ENCODE assay signal across 8 cellular contexts in genomic region chr19:56476671-56477428, GRCh38.
A peak's percentile ranks its signal among the peaks of the same experiment; 100 is the strongest.
DNase-seq lines count a peak whose midpoint lies in the region; ATAC-seq and TF ChIP-seq lines count a peak whose summit lies in the region.

Gene ZNF667, minus strand, starts transcription at chr19:56477345. Its CDS starts 14,975 bp downstream, at chr19:56462370.

- ATAC-seq in RWPE2 (ENCODE audit: low read depth) (no peak), GM18909 (IDR thresholded peaks at IDR 0.05; ENCODE audit: poor library complexity, unreplicated experiment) (no peak), GM21515 (IDR thresholded peaks at IDR 0.05; ENCODE audit: unreplicated experiment) (no peak)

- H3K27ac ChIP-seq in RWPE2 (ENCODE audit: poor library complexity, severe bottlenecking) (peak within 1 kb of the TSS; percentile 38), layer of hippocampus (ENCODE audit: low read depth, low read length) (peak within 1 kb of the TSS; percentile 92)

- H3K9me3 ChIP-seq in RWPE2 (ENCODE audit: severe bottlenecking): peaks cover 6% of the 10 kb centered on the region

- H3K4me1 ChIP-seq in RWPE2 (ENCODE audit: insufficient read depth, poor library complexity, severe bottlenecking): no peaks in the 10 kb centered on the region

- no peak for TF ChIP-seq CTCF in RWPE2 (IDR thresholded peaks at IDR 0.05; ENCODE audit: poor library complexity, severe bottlenecking)

- H3K27me3 ChIP-seq in RWPE2 (ENCODE audit: insufficient read depth, poor library complexity, severe bottlenecking): no peaks in the 10 kb centered on the region
- no peaks in the 10 kb centered on the region for H3K27me3 ChIP-seq in layer of hippocampus (ENCODE audit: control insufficient read depth, insufficient read depth, low read length)

- peak within 1 kb of the TSS; percentile 36 for H3K4me3 ChIP-seq in RWPE2 (ENCODE audit: severe bottlenecking)

- DNase-seq in DMS53 treated with DMSO at 0.1 percent for 48 hours (lab: John Stamatoyannopoulos, UW; ENCODE audit: unreplicated experiment) (peak; percentile 12), RWPE2 (ENCODE audit: low spot score) (no peak), NCI-H1694 (lab: John Stamatoyannopoulos, UW) (no peak)
- DNase-seq in central memory CD4-positive, alpha-beta T cell: peak; percentile 23
- peak in 2 of 3 experiments; percentile 2 to 5 for DNase-seq in stimulated activated CD4-positive, alpha-beta T cell treated with anti-CD3 and anti-CD28 coated beads, TNF-alpha, amount 100 ng/mL, for 4 hours (ENCODE audit: low read depth in 3 of 3)

- H3K36me3 ChIP-seq in RWPE2 (ENCODE audit: low read depth): no peaks in the 10 kb centered on the region

Comparison
In these comparisons a context has a peak if more than half of its experiments do, and no peak if none do; other contexts are left out.
1. DNase-seq: peak in DMS53 treated with DMSO at 0.1 percent for 48 hours (single experiment), central memory CD4-positive, alpha-beta T cell (single experiment) and stimulated activated CD4-positive, alpha-beta T cell treated with anti-CD3 and anti-CD28 coated beads, TNF-alpha, amount 100 ng/mL, for 4 hours (2 of 3); none in RWPE2 (single experiment) and NCI-H1694 (single experiment).